Comparison of ENCODE assay signal across 1 cellular context in genomic region chr6:132391391-132392291, GRCh38.
TF ChIP-seq lines count a peak whose summit lies in the region.

No MANE protein-coding gene starts in this region.

TF ChIP-seq in H1, 55 proteins besides CTCF, POLR2A, EP300 and RAD21 (continued from another document):
- no peak for TF ChIP-seq CHD7 (IDR thresholded peaks at IDR 0.05; ENCODE audit: insufficient replicate concordance, low read length)
- no peak for TF ChIP-seq SP4 (IDR thresholded peaks at IDR 0.05; ENCODE audit: low read length)
- no peak for TF ChIP-seq ATF3 (IDR thresholded peaks at IDR 0.05; ENCODE audit: insufficient read depth, low read depth, low read length)
- TF ChIP-seq HDAC2 (IDR thresholded peaks at IDR 0.05; ENCODE audit: borderline replicate concordance in 1 of 2, low read depth in 2 of 2, low read length in 2 of 2), result no peak
